Comparison of ENCODE assay signal across 10 cellular contexts in the genomic region with DNA sequence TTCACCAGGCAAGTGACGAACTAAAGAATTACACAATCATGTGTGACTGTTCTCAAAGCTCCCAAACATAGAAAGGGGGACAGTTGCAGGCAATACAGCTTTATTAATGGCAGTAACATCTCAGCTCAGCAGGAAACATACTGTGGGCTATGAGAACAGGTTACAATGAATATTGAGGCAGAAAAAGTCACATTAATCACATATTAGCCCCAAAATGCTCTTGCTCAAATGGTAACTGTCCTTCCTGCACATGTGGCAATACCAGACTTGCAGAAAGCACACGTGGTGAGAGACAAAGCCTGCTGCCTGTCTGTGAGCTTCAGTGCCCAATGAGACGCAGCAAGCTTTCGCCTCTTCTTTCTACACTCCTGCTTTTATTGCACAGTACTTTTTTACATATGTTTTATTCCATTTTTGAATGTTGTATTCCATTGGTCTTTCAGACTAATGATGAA.
DNase-seq lines count a peak whose midpoint lies in the region; ATAC-seq and TF ChIP-seq lines count a peak whose summit lies in the region.
"Had no signal": no experiment of that assay in that cellular context is flagged by ENCODE, and none has a peak within 500 bp of the region (broad histone marks: within the 10 kb centered on the region; RNA-seq: fewer than 3 reads in every experiment).

No MANE protein-coding gene starts in this region.

- in situ Hi-C loops in ACHN (cut with HindIII; ENCODE audit: low pct_ligation_motif_present, low pct_unique_long_range_greater_than_20kb, low sequenced_read_pairs) = no loop called here

- no peaks in the 10 kb centered on the region for H3K36me3 Mint-ChIP-seq in activated CD8-positive, alpha-beta T cell treated with anti-CD3 and anti-CD28 coated beads for 36 hours (ENCODE audit: low read depth)
- no peaks in the 10 kb centered on the region for H3K36me3 Mint-ChIP-seq in activated CD8-positive, alpha-beta T cell treated with anti-CD3 and anti-CD28 coated beads, Interleukin-2, amount 10 ng/mL, durations not matched to agents 7 days and 5 days (ENCODE audit: low read depth)
- no peaks in the 10 kb centered on the region for H3K36me3 Mint-ChIP-seq in neural progenitor cell
- no peaks in the 10 kb centered on the region for H3K36me3 Mint-ChIP-seq in activated CD8-positive, alpha-beta memory T cell treated with anti-CD3 and anti-CD28 coated beads, Interleukin-2, amount 10 ng/mL, durations not matched to agents 7 days and 5 days

- peaks cover 17% of the 10 kb centered on the region for H3K4me1 ChIP-seq in neural progenitor cell

- no peak overlapping the region for H3K4me3 ChIP-seq in neural progenitor cell
- H3K4me3 ChIP-seq: cardiac muscle cell had no signal

- peak overlapping the region; percentile 93 for H2AFZ ChIP-seq in neural progenitor cell (replicated peaks)

- H3K27ac Mint-ChIP-seq in activated CD8-positive, alpha-beta T cell treated with anti-CD3 and anti-CD28 coated beads for 36 hours = peak overlapping the region; percentile 65
- no peak overlapping the region for H3K27ac Mint-ChIP-seq in activated CD8-positive, alpha-beta T cell treated with anti-CD3 and anti-CD28 coated beads, Interleukin-2, amount 10 ng/mL, durations not matched to agents 7 days and 5 days
- H3K27ac Mint-ChIP-seq in neural progenitor cell = no peak overlapping the region
- no peak overlapping the region for H3K27ac Mint-ChIP-seq in activated CD8-positive, alpha-beta memory T cell treated with anti-CD3 and anti-CD28 coated beads, Interleukin-2, amount 10 ng/mL, durations not matched to agents 7 days and 5 days

- H3K79me2 ChIP-seq in neural progenitor cell (ENCODE audit: low read depth) = no peaks in the 10 kb centered on the region

- no peak overlapping the region for H3K27ac ChIP-seq in neural progenitor cell
- H3K27ac ChIP-seq: cardiac muscle cell had no signal

- no peaks in the 10 kb centered on the region for H4K20me1 ChIP-seq in neural progenitor cell (ENCODE audit: low read depth)

- intact Hi-C loops in activated CD8-positive, alpha-beta T cell treated with anti-CD3 and anti-CD28 coated beads for 36 hours (cut with micrococcal nuclease) = no loop called here

- H3K4me2 ChIP-seq in neural progenitor cell = peak overlapping the region; percentile 25

- TF ChIP-seq CTCF in activated CD8-positive, alpha-beta T cell treated with anti-CD3 and anti-CD28 coated beads for 36 hours (IDR thresholded peaks at IDR 0.05) = no peak
- TF ChIP-seq CTCF in neural progenitor cell (IDR thresholded peaks at IDR 0.05) = no peak

- H3K9ac ChIP-seq in neural progenitor cell = no peak overlapping the region

- peaks cover 6% of the 10 kb centered on the region for H3K27me3 Mint-ChIP-seq in activated CD8-positive, alpha-beta T cell treated with anti-CD3 and anti-CD28 coated beads for 36 hours
- peaks cover 23% of the 10 kb centered on the region for H3K27me3 Mint-ChIP-seq in activated CD8-positive, alpha-beta T cell treated with anti-CD3 and anti-CD28 coated beads, Interleukin-2, amount 10 ng/mL, durations not matched to agents 7 days and 5 days (ENCODE audit: low read depth)
- H3K27me3 Mint-ChIP-seq in neural progenitor cell (ENCODE audit: insufficient read depth, low read depth) = no peaks in the 10 kb centered on the region
- peaks cover 22% of the 10 kb centered on the region for H3K27me3 Mint-ChIP-seq in activated CD8-positive, alpha-beta memory T cell treated with anti-CD3 and anti-CD28 coated beads, Interleukin-2, amount 10 ng/mL, durations not matched to agents 7 days and 5 days

- H3K36me3 ChIP-seq in neural progenitor cell = no peaks in the 10 kb centered on the region
- H3K36me3 ChIP-seq: cardiac muscle cell had no signal

- ATAC-seq in activated CD8-positive, alpha-beta T cell treated with anti-CD3 and anti-CD28 coated beads for 36 hours = no peak
- ATAC-seq in activated CD8-positive, alpha-beta T cell treated with anti-CD3 and anti-CD28 coated beads, Interleukin-2, amount 10 ng/mL, durations not matched to agents 7 days and 5 days = no peak
- ATAC-seq in GM21825 (IDR thresholded peaks at IDR 0.05; ENCODE audit: unreplicated experiment) = peak; percentile 51
- peak; percentile 56 for ATAC-seq in HG03571 (IDR thresholded peaks at IDR 0.05; ENCODE audit: unreplicated experiment)
- ATAC-seq in activated CD8-positive, alpha-beta memory T cell treated with anti-CD3 and anti-CD28 coated beads, Interleukin-2, amount 10 ng/mL, durations not matched to agents 7 days and 5 days = no peak

- POLR2A ChIA-PET in activated CD8-positive, alpha-beta T cell treated with anti-CD3 and anti-CD28 coated beads for 36 hours (lab: Charles Lee) = no interaction called here
- POLR2A ChIA-PET in activated CD8-positive, alpha-beta T cell treated with anti-CD3 and anti-CD28 coated beads, Interleukin-2, amount 10 ng/mL, durations not matched to agents 7 days and 5 days (lab: Charles Lee) = no interaction called here

- H3K9me3 Mint-ChIP-seq in activated CD8-positive, alpha-beta T cell treated with anti-CD3 and anti-CD28 coated beads for 36 hours = no peaks in the 10 kb centered on the region
- H3K9me3 Mint-ChIP-seq in activated CD8-positive, alpha-beta T cell treated with anti-CD3 and anti-CD28 coated beads, Interleukin-2, amount 10 ng/mL, durations not matched to agents 7 days and 5 days (ENCODE audit: insufficient read depth) = no peaks in the 10 kb centered on the region
- H3K9me3 Mint-ChIP-seq in neural progenitor cell = no peaks in the 10 kb centered on the region
- no peaks in the 10 kb centered on the region for H3K9me3 Mint-ChIP-seq in activated CD8-positive, alpha-beta memory T cell treated with anti-CD3 and anti-CD28 coated beads, Interleukin-2, amount 10 ng/mL, durations not matched to agents 7 days and 5 days (ENCODE audit: low read depth)

- H3F3A ChIP-seq in neural progenitor cell (ENCODE audit: low read depth) = no peaks in the 10 kb centered on the region

- peak overlapping the region; percentile 9 for H3K4me3 Mint-ChIP-seq in activated CD8-positive, alpha-beta T cell treated with anti-CD3 and anti-CD28 coated beads for 36 hours
- no peak overlapping the region for H3K4me3 Mint-ChIP-seq in activated CD8-positive, alpha-beta T cell treated with anti-CD3 and anti-CD28 coated beads, Interleukin-2, amount 10 ng/mL, durations not matched to agents 7 days and 5 days
- no peak overlapping the region for H3K4me3 Mint-ChIP-seq in neural progenitor cell
- H3K4me3 Mint-ChIP-seq in activated CD8-positive, alpha-beta memory T cell treated with anti-CD3 and anti-CD28 coated beads, Interleukin-2, amount 10 ng/mL, durations not matched to agents 7 days and 5 days = no peak overlapping the region

- H3K4me1 Mint-ChIP-seq in activated CD8-positive, alpha-beta T cell treated with anti-CD3 and anti-CD28 coated beads for 36 hours (ENCODE audit: low read depth) = peaks cover 20% of the 10 kb centered on the region
- peaks cover 3% of the 10 kb centered on the region for H3K4me1 Mint-ChIP-seq in activated CD8-positive, alpha-beta T cell treated with anti-CD3 and anti-CD28 coated beads, Interleukin-2, amount 10 ng/mL, durations not matched to agents 7 days and 5 days (ENCODE audit: low read depth)
- H3K4me1 Mint-ChIP-seq in neural progenitor cell = peaks cover 11% of the 10 kb centered on the region
- peaks cover 27% of the 10 kb centered on the region for H3K4me1 Mint-ChIP-seq in activated CD8-positive, alpha-beta memory T cell treated with anti-CD3 and anti-CD28 coated beads, Interleukin-2, amount 10 ng/mL, durations not matched to agents 7 days and 5 days

- DNase-seq in activated CD8-positive, alpha-beta T cell treated with anti-CD3 and anti-CD28 coated beads for 36 hours = no peak
- no peak for DNase-seq in activated CD8-positive, alpha-beta T cell treated with anti-CD3 and anti-CD28 coated beads, Interleukin-2, amount 10 ng/mL, durations not matched to agents 7 days and 5 days
- DNase-seq in neural progenitor cell (ENCODE audit: low spot score) (no peak), ACHN (no peak), 8988T (no peak)
- no peak for DNase-seq in activated CD8-positive, alpha-beta memory T cell treated with anti-CD3 and anti-CD28 coated beads, Interleukin-2, amount 10 ng/mL, durations not matched to agents 7 days and 5 days
- DNase-seq: foreskin melanocyte had no signal

- H3K9me3 ChIP-seq in neural progenitor cell (ENCODE audit: low read depth) = no peaks in the 10 kb centered on the region

- CTCF ChIA-PET in activated CD8-positive, alpha-beta T cell treated with anti-CD3 and anti-CD28 coated beads for 36 hours (lab: Charles Lee) = interaction anchor here (1.2 kb wide), 1 partner anchor 14 kb away, joined by 6 read pairs; no protein-coding TSS in a partner anchor
- CTCF ChIA-PET in activated CD8-positive, alpha-beta T cell treated with anti-CD3 and anti-CD28 coated beads, Interleukin-2, amount 10 ng/mL, durations not matched to agents 7 days and 5 days (lab: Charles Lee) = no interaction called here
- CTCF ChIA-PET in activated CD8-positive, alpha-beta memory T cell treated with anti-CD3 and anti-CD28 coated beads, Interleukin-2, amount 10 ng/mL, durations not matched to agents 7 days and 5 days (lab: Charles Lee) = no interaction called here

- H3K27me3 ChIP-seq in neural progenitor cell = no peaks in the 10 kb centered on the region

Comparison
In these comparisons a context has a peak if more than half of its experiments do, and no peak if none do; other contexts are left out.
1. ATAC-seq: peak in GM21825 (single experiment) and HG03571 (single experiment); none in activated CD8-positive, alpha-beta T cell treated with anti-CD3 and anti-CD28 coated beads for 36 hours (single experiment), activated CD8-positive, alpha-beta T cell treated with anti-CD3 and anti-CD28 coated beads, Interleukin-2, amount 10 ng/mL, durations not matched to agents 7 days and 5 days (single experiment) and activated CD8-positive, alpha-beta memory T cell treated with anti-CD3 and anti-CD28 coated beads, Interleukin-2, amount 10 ng/mL, durations not matched to agents 7 days and 5 days (single experiment).